ENCODE assay signal across 28 cellular contexts in genomic region chrX:47586043-47586787, GRCh38. TPM values are rescaled to one million over a fixed set of nuclear protein-coding genes. Genes with fewer than 3 reads are reported as not detected.
A peak's percentile ranks its signal among the peaks of the same experiment; 100 is the strongest.
DNase-seq lines count a peak whose midpoint lies in the region; ATAC-seq and TF ChIP-seq lines count a peak whose summit lies in the region.
"Had no signal": no experiment of that assay in that cellular context is flagged by ENCODE, and none has a peak within 500 bp of the region (broad histone marks: within the 10 kb centered on the region; RNA-seq: fewer than 3 reads in every experiment).

No MANE protein-coding gene starts in this region.

- H3K4me3 ChIP-seq in right cardiac atrium (ENCODE audit: low read length) (no peak overlapping the region), cardiac fibroblast (replicated peaks in 1 of 2; ENCODE audit: low read depth in 2 of 2, low read length in 2 of 2) (peak overlapping the region; percentile 67 to 74), fibroblast of lung (replicated peaks in 1 of 4; ENCODE audit: control extremely low read depth in 1 of 4, insufficient read depth in 1 of 4, low read depth in 3 of 4, low read length in 4 of 4) (peak overlapping the region in 1 of 4 experiments; percentile 73), smooth muscle cell (no peak overlapping the region)
- H3K4me3 ChIP-seq: dorsolateral prefrontal cortex, SJCRH30, spleen, uterus had no signal

- whole genome bisulfite sequencing in right cardiac atrium: 55% methylated on average over 11 of the region's 11 CpGs
- WGBS in smooth muscle cell (ENCODE audit: low lambda C conversion rate): 78% methylated on average over 11 of the region's 11 CpGs

- peaks cover 0 to 18% of the 10 kb centered on the region in 2 donors for H3K27me3 Mint-ChIP-seq in natural killer cell treated with Interleukin-12 subunit alpha and Interleukin-12 subunit beta and Interleukin-15 and Interleukin-18, amount 100 ng/mL, for 72 hours

- H3K9me3 Mint-ChIP-seq in natural killer cell treated with Interleukin-12 subunit alpha and Interleukin-12 subunit beta and Interleukin-15 and Interleukin-18, amount 100 ng/mL, for 72 hours: no peaks in the 10 kb centered on the region
- H3K9me3 Mint-ChIP-seq: activated naive CD4-positive, alpha-beta T cell treated with anti-CD3 and anti-CD28 coated beads, Interleukin-2, amount 50 U/mL, for 72 hours; CD8-positive, alpha-beta memory T cell; immature natural killer cell had no signal

- peaks cover 22 to 28% of the 10 kb centered on the region in 2 donors for H3K4me1 Mint-ChIP-seq in natural killer cell treated with Interleukin-12 subunit alpha and Interleukin-12 subunit beta and Interleukin-15 and Interleukin-18, amount 100 ng/mL, for 72 hours (ENCODE audit: low read depth in 2 of 2)

- intact Hi-C loops in cardiac septum (cut with DNase I): no loop called here
- intact Hi-C loops in right cardiac atrium (cut with DNase I): no loop called here

- H3K4me2 ChIP-seq in fibroblast of lung (ENCODE audit: extremely low read depth, insufficient read depth, low read length): peak overlapping the region; percentile 25
- no peak overlapping the region for H3K4me2 ChIP-seq in smooth muscle cell

- no peak for TF ChIP-seq CTCF in cardiac fibroblast (IDR thresholded peaks at IDR 0.05; ENCODE audit: low read depth, low read length)
- TF ChIP-seq CTCF in fibroblast of lung (conservative IDR thresholded peaks at IDR 0.05 in 1 of 2, IDR thresholded peaks at IDR 0.05 in 1 of 2; ENCODE audit: low read depth in 1 of 2, low read length in 2 of 2): no peak
- no peak for TF ChIP-seq CTCF in smooth muscle cell (IDR thresholded peaks at IDR 0.05; ENCODE audit: borderline replicate concordance, insufficient read depth, poor library complexity, severe bottlenecking)

- no peaks in the 10 kb centered on the region for H3F3A ChIP-seq in smooth muscle cell (ENCODE audit: low read depth)

- no peaks in the 10 kb centered on the region for H3K36me3 Mint-ChIP-seq in natural killer cell treated with Interleukin-12 subunit alpha and Interleukin-12 subunit beta and Interleukin-15 and Interleukin-18, amount 100 ng/mL, for 72 hours
- H3K36me3 Mint-ChIP-seq: activated naive CD4-positive, alpha-beta T cell treated with anti-CD3 and anti-CD28 coated beads, Interleukin-2, amount 50 U/mL, for 72 hours had no signal

- in situ Hi-C loops in KBM-7 (cut with MboI; ENCODE audit: low pct_unique_long_range_greater_than_20kb, low sequenced_read_pairs): no loop called here

- H3K27me3 ChIP-seq in right cardiac atrium (ENCODE audit: control insufficient read depth, insufficient read depth) (no peaks in the 10 kb centered on the region), fibroblast of lung (ENCODE audit: control insufficient read depth, insufficient read depth, low read length) (no peaks in the 10 kb centered on the region), smooth muscle cell (ENCODE audit: low read depth) (no peaks in the 10 kb centered on the region)
- H3K27me3 ChIP-seq: SJCRH30, stomach, uterus had no signal

- H3K4me1 ChIP-seq in right cardiac atrium (ENCODE audit: control insufficient read depth, insufficient read depth, low read length) (no peaks in the 10 kb centered on the region), fibroblast of lung (ENCODE audit: control insufficient read depth, extremely low read depth, insufficient read depth, low read length) (no peaks in the 10 kb centered on the region), smooth muscle cell (ENCODE audit: low read depth) (no peaks in the 10 kb centered on the region)
- H3K4me1 ChIP-seq: SJCRH30, uterus had no signal

- H3K9me3 ChIP-seq in right cardiac atrium (ENCODE audit: control insufficient read depth, low read length) (no peaks in the 10 kb centered on the region), fibroblast of lung (ENCODE audit: control insufficient read depth, insufficient read depth, low read depth, low read length) (no peaks in the 10 kb centered on the region), smooth muscle cell (replicated peaks; ENCODE audit: low read depth) (no peaks in the 10 kb centered on the region)
- H3K9me3 ChIP-seq: SJCRH30, spleen, stomach, uterus had no signal

- H3K79me2 ChIP-seq in fibroblast of lung (ENCODE audit: control insufficient read depth, insufficient read depth, low read length) (peaks cover 26% of the 10 kb centered on the region), smooth muscle cell (ENCODE audit: low read depth) (peaks cover 17% of the 10 kb centered on the region)

- DNase-seq in cardiac septum (ENCODE audit: low spot score) (peak; percentile 38), right cardiac atrium (no peak), cardiac fibroblast (ENCODE audit: low read depth in 2 of 2) (no peak), fibroblast of lung (ENCODE audit: low read depth in 2 of 2) (no peak), smooth muscle cell (lab: John Stamatoyannopoulos, UW; ENCODE audit: unreplicated experiment) (no peak), KBM-7 (no peak), NCI-H1417 treated with DMSO at 0.1 percent for 48 hours (lab: John Stamatoyannopoulos, UW) (no peak)
- no peak for DNase-seq in natural killer cell treated with Interleukin-12 subunit alpha and Interleukin-12 subunit beta and Interleukin-15 and Interleukin-18, amount 100 ng/mL, for 72 hours (ENCODE audit: low spot score)
- DNase-seq: activated CD4-positive, alpha-beta T cell treated with anti-CD3 and anti-CD28 coated beads for 4 hours; activated effector memory CD4-positive, alpha-beta T cell treated with Interleukin-2 at 50 U/mL for 16 hours; activated T-cell treated with anti-CD3 and anti-CD28 coated beads, Interleukin-2, amount 50 U/mL, for 1 hour; CD8-positive, alpha-beta memory T cell; dorsolateral prefrontal cortex; hypothalamus; immature natural killer cell; left colon; NCI-H1694; NCI-H2171; NCI-H510A; SJCRH30; spleen; stimulated activated CD4-positive, alpha-beta T cell treated with anti-CD3 and anti-CD28 coated beads, Interleukin-2, amount 100 ng/mL, for 24 hours; stomach; SW 1271; T1000; uterus; WERI-Rb-1 had no signal

- no peak overlapping the region for H3K4me3 Mint-ChIP-seq in natural killer cell treated with Interleukin-12 subunit alpha and Interleukin-12 subunit beta and Interleukin-15 and Interleukin-18, amount 100 ng/mL, for 72 hours
- H3K4me3 Mint-ChIP-seq: CD8-positive, alpha-beta memory T cell; immature natural killer cell had no signal

- H3K27ac Mint-ChIP-seq in natural killer cell treated with Interleukin-12 subunit alpha and Interleukin-12 subunit beta and Interleukin-15 and Interleukin-18, amount 100 ng/mL, for 72 hours: no peak overlapping the region
- H3K27ac Mint-ChIP-seq: activated naive CD4-positive, alpha-beta T cell treated with anti-CD3 and anti-CD28 coated beads, Interleukin-2, amount 50 U/mL, for 72 hours had no signal

- ATAC-seq in right cardiac atrium: no peak
- no peak for ATAC-seq in natural killer cell treated with Interleukin-12 subunit alpha and Interleukin-12 subunit beta and Interleukin-15 and Interleukin-18, amount 100 ng/mL, for 72 hours
- ATAC-seq: activated naive CD4-positive, alpha-beta T cell treated with anti-CD3 and anti-CD28 coated beads, Interleukin-2, amount 50 U/mL, for 72 hours; left colon had no signal

- no peaks in the 10 kb centered on the region for H4K20me1 ChIP-seq in fibroblast of lung (ENCODE audit: control insufficient read depth, extremely low read depth, insufficient read depth, low read length)
- H4K20me1 ChIP-seq in smooth muscle cell (ENCODE audit: low read depth): peaks cover 29% of the 10 kb centered on the region

- H3K27ac ChIP-seq in right cardiac atrium (ENCODE audit: low read length) (no peak overlapping the region), fibroblast of lung (ENCODE audit: insufficient read depth, low read length) (no peak overlapping the region), smooth muscle cell (ENCODE audit: low read depth) (peak overlapping the region; percentile 24)
- H3K27ac ChIP-seq: SJCRH30, spleen, stomach, uterus, WERI-Rb-1 had no signal

- no peak overlapping the region for H3K9ac ChIP-seq in fibroblast of lung (ENCODE audit: insufficient read depth, low read length)
- no peak overlapping the region for H3K9ac ChIP-seq in smooth muscle cell (ENCODE audit: low read depth)

- H2AFZ ChIP-seq in fibroblast of lung (ENCODE audit: low read length): no peak overlapping the region
- no peak overlapping the region for H2AFZ ChIP-seq in smooth muscle cell (ENCODE audit: low read depth)

- H3K36me3 ChIP-seq in fibroblast of lung (ENCODE audit: control insufficient read depth, insufficient read depth, low read length): peaks cover 3% of the 10 kb centered on the region
- H3K36me3 ChIP-seq in smooth muscle cell (ENCODE audit: low read depth): no peaks in the 10 kb centered on the region
- H3K36me3 ChIP-seq: SJCRH30, uterus, WERI-Rb-1 had no signal

RNA-seq across cellular contexts. Expression of gene TIMP1, which starts 4.0 kb away (rescaled TPM):
- 255 TPM for total RNA-seq in cardiac septum
- total RNA-seq in right cardiac atrium: 100 to 1,000 TPM; 254 to 515 (median 403) TPM
- 284 TPM for polyA plus RNA-seq in right cardiac atrium
- 460 and 845 TPM in 2 replicates for total RNA-seq in fibroblast of lung
- 1,117 and 2,877 TPM in 2 replicates for polyA plus RNA-seq in fibroblast of lung
- polyA plus RNA-seq in fibroblast of lung (2012): 1,728 and 3,544 TPM in 2 replicates
- polyA minus RNA-seq in fibroblast of lung (ENCODE audit: low replicate concordance): 4,396 and 5,420 TPM in 2 replicates
- 3,396 and 3,796 TPM in 2 replicates for total RNA-seq in smooth muscle cell
- 14,304 and 15,830 TPM in 2 replicates for polyA plus RNA-seq in smooth muscle cell
- total RNA-seq in natural killer cell treated with Interleukin-12 subunit alpha and Interleukin-12 subunit beta and Interleukin-15 and Interleukin-18, amount 100 ng/mL, for 72 hours: 10 to 100 TPM in 1 of 2 donors, 1 to 10 TPM in 1; 9.1 to 12.5 TPM

RNA-seq across cellular contexts. Expression of gene ARAF, which starts 25.2 kb away (rescaled TPM):
- 69.9 TPM for total RNA-seq in cardiac septum
- total RNA-seq in right cardiac atrium: 10 to 100 TPM; 65.9 to 73.2 (median 69.2) TPM
- 33.2 TPM for polyA plus RNA-seq in right cardiac atrium
- 10.3 and 14.4 TPM in 2 replicates for total RNA-seq in fibroblast of lung
- 40.9 and 48.8 TPM in 2 replicates for polyA plus RNA-seq in fibroblast of lung
- polyA plus RNA-seq in fibroblast of lung (2012): 40.2 and 48.0 TPM in 2 replicates
- polyA minus RNA-seq in fibroblast of lung (ENCODE audit: low replicate concordance): 150 and 194 TPM in 2 replicates
- total RNA-seq in smooth muscle cell: 29.5 and 33.1 TPM in 2 replicates
- 63.1 and 72.8 TPM in 2 replicates for polyA plus RNA-seq in smooth muscle cell
- total RNA-seq in natural killer cell treated with Interleukin-12 subunit alpha and Interleukin-12 subunit beta and Interleukin-15 and Interleukin-18, amount 100 ng/mL, for 72 hours: 10 to 100 TPM; 84.7 to 87.1 TPM

RNA-seq across cellular contexts. Expression of gene SYN1, which starts 33.4 kb away (rescaled TPM):
- total RNA-seq in cardiac septum (12.1 TPM), right cardiac atrium (10 to 100 TPM in 2 of 4 donors, 1 to 10 TPM in 2; 8.6 to 17.5 (median 13.0) TPM), fibroblast of lung (under 0.01 and 0.17 TPM in 2 replicates), smooth muscle cell (0.22 and 5.1 TPM in 2 replicates)
- polyA plus RNA-seq in right cardiac atrium (21.9 TPM), fibroblast of lung (0.56 and 1.4 TPM in 2 replicates), smooth muscle cell (9.1 and 13.3 TPM in 2 replicates)
- polyA plus RNA-seq in fibroblast of lung (2012): 1.0 and 1.9 TPM in 2 replicates
- polyA minus RNA-seq in fibroblast of lung (ENCODE audit: low replicate concordance): 2.2 and 11.2 TPM in 2 replicates
- under 1 TPM; 0.29 to 0.92 TPM for total RNA-seq in natural killer cell treated with Interleukin-12 subunit alpha and Interleukin-12 subunit beta and Interleukin-15 and Interleukin-18, amount 100 ng/mL, for 72 hours

RNA-seq across cellular contexts. Expression of gene CFP, which starts 43.5 kb away (rescaled TPM):
- 1.0 TPM for total RNA-seq in cardiac septum
- 1 to 10 TPM; 6.1 to 7.7 (median 7.4) TPM for total RNA-seq in right cardiac atrium
- polyA plus RNA-seq in right cardiac atrium: 4.7 TPM
- total RNA-seq in fibroblast of lung: under 0.01 and 0.17 TPM in 2 replicates
- 0.08 and 0.17 TPM in 2 replicates for polyA plus RNA-seq in fibroblast of lung
- 0.52 and 0.71 TPM in 2 replicates for polyA plus RNA-seq in fibroblast of lung (2012)
- polyA minus RNA-seq in fibroblast of lung (ENCODE audit: low replicate concordance): not detected in 2 replicates
- total RNA-seq in smooth muscle cell: 0.36 and 0.58 TPM in 2 replicates
- polyA plus RNA-seq in smooth muscle cell: 1.3 and 1.7 TPM in 2 replicates
- 1 to 10 TPM in 1 of 2 donors, under 1 TPM in 1; 0.71 to 2.3 TPM for total RNA-seq in natural killer cell treated with Interleukin-12 subunit alpha and Interleukin-12 subunit beta and Interleukin-15 and Interleukin-18, amount 100 ng/mL, for 72 hours

Comparison
In these comparisons a context has a peak if more than half of its experiments do, and no peak if none do; other contexts are left out.
1. H3K4me3 ChIP-seq: peak in cardiac fibroblast (2 of 2); none in right cardiac atrium (single experiment) and smooth muscle cell (single experiment).
2. RNA of gene TIMP1, which starts 4.0 kb away (total RNA-seq): 3,396 to 3,796 TPM in smooth muscle cell, 460 to 845 TPM in fibroblast of lung, 254 to 515 TPM in right cardiac atrium and 255 TPM in cardiac septum (single experiment); 9.1 to 12.5 TPM in natural killer cell treated with Interleukin-12 subunit alpha and Interleukin-12 subunit beta and Interleukin-15 and Interleukin-18, amount 100 ng/mL, for 72 hours; every median in the first group is over 10 times any median in the second.